ENCODE assay signal across 28 cellular contexts in the genomic region with DNA sequence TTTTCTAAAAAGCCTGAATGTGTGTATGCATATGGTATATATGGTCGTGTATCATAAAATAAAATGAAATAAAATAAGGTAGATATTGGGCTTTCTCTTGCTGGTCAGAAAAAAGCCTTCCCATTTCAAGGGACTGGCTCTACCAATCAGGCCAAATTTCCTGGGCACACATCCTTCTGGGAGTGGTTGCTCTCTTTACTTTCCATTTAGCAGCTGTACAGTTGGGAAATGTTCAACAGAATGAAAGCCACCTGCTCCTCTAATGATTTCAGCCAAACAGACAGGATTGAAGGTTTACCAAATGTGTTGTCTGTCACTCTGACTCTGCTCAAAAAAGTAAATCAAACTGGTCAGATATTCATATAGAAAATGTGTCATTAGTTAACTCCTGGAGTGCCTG.
DNase-seq lines count a peak whose midpoint lies in the region; ATAC-seq and TF ChIP-seq lines count a peak whose summit lies in the region.
"Had no signal": no experiment of that assay in that cellular context is flagged by ENCODE, and none has a peak within 500 bp of the region (broad histone marks: within the 10 kb centered on the region; RNA-seq: fewer than 3 reads in every experiment).

No MANE protein-coding gene starts in this region.

- H3K36me3 Mint-ChIP-seq in brain, result no peaks in the 10 kb centered on the region
- H3K36me3 Mint-ChIP-seq: IgD-negative memory B cell, naive B cell had no signal

- 92 to 95% methylated on average over 1 of the region's 1 CpG for WGBS in lower leg skin, 2 donors

- TF ChIP-seq POLR2A in lower leg skin (IDR thresholded peaks at IDR 0.05), result no peak

- H3K9me3 Mint-ChIP-seq in brain, result peaks cover 0 to 4% (median 2%) of the 10 kb centered on the region in 5 experiments

- TF ChIP-seq CTCF in brain (conservative IDR thresholded peaks at IDR 0.05), result no peak
- TF ChIP-seq CTCF in lower leg skin (IDR thresholded peaks at IDR 0.05), result no peak

- DNase-seq in NCI-H1694 treated with DMSO at 0.1 percent for 48 hours (lab: John Stamatoyannopoulos, UW) (peak; percentile 47), NCI-H1694 (lab: John Stamatoyannopoulos, UW) (no peak), COR-L47 (lab: John Stamatoyannopoulos, UW) (peak; percentile 9), NCI-H146 (lab: John Stamatoyannopoulos, UW) (peak; percentile 47), lower leg skin (ENCODE audit: low spot score in 2 of 2) (no peak), activated T-cell treated with anti-CD3 and anti-CD28 coated beads for 4 hours (no peak)
- DNase-seq: activated CD4-positive, alpha-beta T cell treated with anti-CD3 and anti-CD28 coated beads, Interleukin-2, amount 50 U/mL, for 48 hours; activated T-cell treated with anti-CD3 and anti-CD28 coated beads, Interleukin-2, amount 50 U/mL, for 72 hours; central memory CD4-positive, alpha-beta T cell; foreskin melanocyte; heart right ventricle; lower lobe of right lung; midbrain; naive B cell; Peyer's patch; SIG-M5; stimulated activated CD4-positive, alpha-beta T cell treated with anti-CD3 and anti-CD28 coated beads, Interleukin-12 subunit alpha, Interleukin-12 subunit beta, amount 100 ng/mL, for 4 hours; stimulated activated CD4-positive, alpha-beta T cell treated with anti-CD3 and anti-CD28 coated beads, Interleukin-4, amount 100 ng/mL, for 1 hour; stomach had no signal

- peaks cover 18% of the 10 kb centered on the region for H3K4me1 Mint-ChIP-seq in brain
- H3K4me1 Mint-ChIP-seq: IgD-negative memory B cell, naive B cell had no signal

- ATAC-seq in GM18907 (IDR thresholded peaks at IDR 0.05; ENCODE audit: unreplicated experiment), result no peak
- ATAC-seq: A549; activated CD4-positive, CD25-positive, alpha-beta regulatory T cell treated with anti-CD3 and anti-CD28 coated beads, Interleukin-2, amount 50 U/mL, for 24 hours; activated T-cell treated with anti-CD3 and anti-CD28 coated beads, Interleukin-2, amount 50 U/mL, for 72 hours; heart right ventricle; lower lobe of right lung; sciatic nerve had no signal

- peak overlapping the region in 3 of 5 experiments; percentile 3 to 81 (median 52) for H3K27ac Mint-ChIP-seq in brain
- H3K27ac Mint-ChIP-seq: activated T-cell treated with anti-CD3 and anti-CD28 coated beads, Interleukin-2, amount 50 U/mL, for 72 hours; dendritic cell treated with granulocyte-macrophage colony-stimulating factor and Interleukin-4, amounts not matched to agents 40 ng/mL and 50 ng/mL, for 4 days; IgD-negative memory B cell; naive B cell had no signal

- H3K4me3 ChIP-seq in lower leg skin (ENCODE audit: low read depth, poor library complexity, severe bottlenecking), result no peak overlapping the region
- H3K4me3 ChIP-seq: A549, esophagus muscularis mucosa, heart right ventricle, lower lobe of right lung, Peyer's patch, prostate gland, stomach had no signal

- no peak overlapping the region for H3K4me3 Mint-ChIP-seq in brain
- H3K4me3 Mint-ChIP-seq: activated T-cell treated with anti-CD3 and anti-CD28 coated beads, Interleukin-2, amount 50 U/mL, for 72 hours; dendritic cell treated with granulocyte-macrophage colony-stimulating factor and Interleukin-4, amounts not matched to agents 40 ng/mL and 50 ng/mL, for 4 days; IgD-negative memory B cell; naive B cell had no signal

- intact Hi-C loops in lower leg skin (cut with DNase I; ENCODE audit: low total_unique reads), result no loop called here

- H3K27me3 Mint-ChIP-seq in brain, result no peaks in the 10 kb centered on the region
- H3K27me3 Mint-ChIP-seq: dendritic cell treated with granulocyte-macrophage colony-stimulating factor and Interleukin-4, amounts not matched to agents 40 ng/mL and 50 ng/mL, for 4 days; IgD-negative memory B cell; naive B cell had no signal

Comparison
In these comparisons a context has a peak if more than half of its experiments do, and no peak if none do; other contexts are left out.
1. DNase-seq: peak in NCI-H1694 treated with DMSO at 0.1 percent for 48 hours (single experiment), COR-L47 (single experiment) and NCI-H146 (single experiment); none in NCI-H1694 (single experiment), lower leg skin (0 of 2) and activated T-cell treated with anti-CD3 and anti-CD28 coated beads for 4 hours (single experiment).